ENCODE assay signal across 1 cellular context in genomic region chr22:22228421-22228820, GRCh38.
TF ChIP-seq lines count a peak whose summit lies in the region.

No MANE protein-coding gene starts in this region.

TF ChIP-seq in H1, 55 proteins besides CTCF, POLR2A, EP300 and RAD21:
- TF ChIP-seq CEBPB (IDR thresholded peaks at IDR 0.05; ENCODE audit: low read depth, low read length) (no peak), SUZ12 (IDR thresholded peaks at IDR 0.05; ENCODE audit: low read length) (peak; percentile 22; the same call in 1 of the 2 replicates)
